In the genomic region with DNA sequence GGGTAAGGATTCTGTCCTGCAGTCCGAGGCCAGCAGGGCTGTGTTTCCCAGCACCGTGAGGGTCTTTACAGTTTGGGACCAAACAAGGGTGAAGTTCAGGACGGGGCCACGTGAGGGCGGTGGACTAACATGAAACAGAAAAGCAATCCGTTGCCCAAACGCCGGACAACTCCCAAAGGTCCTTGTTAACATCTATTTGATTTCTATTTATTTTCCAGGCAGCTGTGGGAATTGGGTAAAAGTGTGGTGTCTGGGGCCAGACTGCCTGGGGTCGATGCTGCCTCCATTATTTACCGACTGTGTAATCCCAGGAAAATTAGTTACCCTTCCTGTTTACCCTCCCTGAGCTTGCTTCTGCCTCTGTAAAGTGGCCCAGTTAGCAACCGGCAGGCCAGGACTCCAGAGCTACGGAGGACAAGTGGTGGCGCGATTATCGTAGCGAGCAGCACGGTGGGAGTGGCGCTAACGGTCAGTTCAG, we compare ENCODE assay signal across 8 cellular contexts.
DNase-seq lines count a peak whose midpoint lies in the region; ATAC-seq and TF ChIP-seq lines count a peak whose summit lies in the region.

No MANE protein-coding gene starts in this region.

- DNase-seq in DMS53 (lab: John Stamatoyannopoulos, UW) (peak; percentile 90), NCI-H526 treated with DMSO at 0.1 percent for 48 hours (lab: John Stamatoyannopoulos, UW) (peak; percentile 56), activated T-cell treated with anti-CD3 and anti-CD28 coated beads for 1 hour (ENCODE audit: low read depth) (peak; percentile 4), fibroblast of the aortic adventitia (ENCODE audit: low read depth) (peak; percentile 90), thoracic aorta (ENCODE audit: low spot score) (peak; percentile 58)
- DNase-seq in naive thymus-derived CD4-positive, alpha-beta T cell: peak in 2 of 9 donors; percentile 10 to 33

- ATAC-seq in HG02870 (IDR thresholded peaks at IDR 0.05; ENCODE audit: unreplicated experiment) (peak; percentile 62), thoracic aorta (ENCODE audit: insufficient number of reproducible peaks, low FRiP score, low read depth) (peak; percentile 69), GM18520 (IDR thresholded peaks at IDR 0.05; ENCODE audit: unreplicated experiment) (no peak)
- ATAC-seq in naive thymus-derived CD4-positive, alpha-beta T cell: peak; percentile 59

- no peak overlapping the region for H3K27ac ChIP-seq in naive thymus-derived CD4-positive, alpha-beta T cell (ENCODE audit: low read depth, low read length)
- no peak overlapping the region for H3K27ac ChIP-seq in thoracic aorta

- POLR2A ChIA-PET in naive thymus-derived CD4-positive, alpha-beta T cell (lab: Charles Lee): no interaction called here

- H3K4me3 Mint-ChIP-seq in naive thymus-derived CD4-positive, alpha-beta T cell: peak overlapping the region in 2 of 10 donors; percentile 35

- H3K27ac Mint-ChIP-seq in naive thymus-derived CD4-positive, alpha-beta T cell: no peak overlapping the region

- H3K9me3 Mint-ChIP-seq in naive thymus-derived CD4-positive, alpha-beta T cell: no peaks in the 10 kb centered on the region

- CTCF ChIA-PET in naive thymus-derived CD4-positive, alpha-beta T cell (lab: Charles Lee): no interaction called here

- H3K4me1 ChIP-seq in naive thymus-derived CD4-positive, alpha-beta T cell (ENCODE audit: control insufficient read depth in 2 of 2, insufficient read depth in 2 of 2, low read length in 2 of 2): no peaks in the 10 kb centered on the region
- H3K4me1 ChIP-seq in thoracic aorta (ENCODE audit: control insufficient read depth in 1 of 2, low read depth in 2 of 2): no peaks in the 10 kb centered on the region

- H3K4me3 ChIP-seq in fibroblast of the aortic adventitia (ENCODE audit: low read depth, low read length) (peak overlapping the region; percentile 33), thoracic aorta (peak overlapping the region; percentile 66)
- H3K4me3 ChIP-seq in naive thymus-derived CD4-positive, alpha-beta T cell (ENCODE audit: low read length): no peak overlapping the region

- no peaks in the 10 kb centered on the region for H3K36me3 Mint-ChIP-seq in naive thymus-derived CD4-positive, alpha-beta T cell

- no peaks in the 10 kb centered on the region for H3K27me3 ChIP-seq in naive thymus-derived CD4-positive, alpha-beta T cell (ENCODE audit: control insufficient read depth in 2 of 2, insufficient read depth in 2 of 2, low read length in 2 of 2)
- H3K27me3 ChIP-seq in thoracic aorta (replicated peaks; ENCODE audit: insufficient read depth): no peaks in the 10 kb centered on the region

- H3K27me3 Mint-ChIP-seq in naive thymus-derived CD4-positive, alpha-beta T cell: peaks cover 9 to 38% (median 12%) of the 10 kb centered on the region in 5 donors

- intact Hi-C loops in naive thymus-derived CD4-positive, alpha-beta T cell (cut with micrococcal nuclease): loop anchor here (2.0 to 5.0 kb wide), 2 partner anchors 230 to 232 kb away; no protein-coding TSS in a partner anchor

- H3K9me3 ChIP-seq in naive thymus-derived CD4-positive, alpha-beta T cell (ENCODE audit: control insufficient read depth in 2 of 3, low read length in 3 of 3): no peaks in the 10 kb centered on the region
- H3K9me3 ChIP-seq in thoracic aorta: no peaks in the 10 kb centered on the region

- no peaks in the 10 kb centered on the region for H3K36me3 ChIP-seq in naive thymus-derived CD4-positive, alpha-beta T cell (ENCODE audit: control insufficient read depth in 2 of 3, insufficient read depth in 3 of 3, low read length in 3 of 3)
- H3K36me3 ChIP-seq in thoracic aorta: no peaks in the 10 kb centered on the region

- TF ChIP-seq CTCF in fibroblast of the aortic adventitia (IDR thresholded peaks at IDR 0.05; ENCODE audit: insufficient read depth, low read length): peak; percentile 88
- peak; percentile 89 for TF ChIP-seq CTCF in thoracic aorta (IDR thresholded peaks at IDR 0.05)

- peaks cover 0 to 8% (median 4%) of the 10 kb centered on the region in 7 donors for H3K4me1 Mint-ChIP-seq in naive thymus-derived CD4-positive, alpha-beta T cell
